43 cellular contexts compared by ENCODE assay signal in genomic region chrX:151742311-151742710, GRCh38. TPM values are rescaled to one million over a fixed set of nuclear protein-coding genes. Genes with fewer than 3 reads are reported as not detected.
"Had no signal": no experiment of that assay in that cellular context is flagged by ENCODE, and none has a peak within 500 bp of the region (broad histone marks: within the 10 kb centered on the region; RNA-seq: fewer than 3 reads in every experiment).

No MANE protein-coding gene starts in this region.

- H3K4me1 Mint-ChIP-seq: activated naive CD4-positive, alpha-beta T cell treated with anti-CD3 and anti-CD28 coated beads, Interleukin-2, amount 10 ng/mL, durations not matched to agents 7 days and 5 days; activated naive CD4-positive, alpha-beta T cell treated with anti-CD3 and anti-CD28 coated beads, Interleukin-2, amount 50 U/mL, for 24 hours; activated naive CD8-positive, alpha-beta T cell treated with anti-CD3 and anti-CD28 coated beads for 36 hours; activated naive CD8-positive, alpha-beta T cell treated with anti-CD3 and anti-CD28 coated beads, Interleukin-2, amount 10 ng/mL, durations not matched to agents 7 days and 5 days; activated naive CD8-positive, alpha-beta T cell treated with anti-CD3 and anti-CD28 coated beads, Interleukin-2, amount 50 U/mL, for 24 hours; activated T-helper 17 cell treated with anti-CD3 and anti-CD28 coated beads, Interleukin-2, amount 50 U/mL, for 72 hours; brain; central memory CD8-positive, alpha-beta T cell had no signal

- H3K4me3 Mint-ChIP-seq: activated naive CD4-positive, alpha-beta T cell treated with anti-CD3 and anti-CD28 coated beads for 36 hours; activated naive CD4-positive, alpha-beta T cell treated with anti-CD3 and anti-CD28 coated beads, Interleukin-2, amount 10 ng/mL, durations not matched to agents 7 days and 5 days; activated naive CD4-positive, alpha-beta T cell treated with anti-CD3 and anti-CD28 coated beads, Interleukin-2, amount 50 U/mL, for 24 hours; activated naive CD8-positive, alpha-beta T cell; activated naive CD8-positive, alpha-beta T cell treated with anti-CD3 and anti-CD28 coated beads for 36 hours; activated naive CD8-positive, alpha-beta T cell treated with anti-CD3 and anti-CD28 coated beads, Interleukin-2, amount 10 ng/mL, durations not matched to agents 7 days and 5 days; activated naive CD8-positive, alpha-beta T cell treated with anti-CD3 and anti-CD28 coated beads, Interleukin-2, amount 50 U/mL, for 24 hours; activated T-cell treated with anti-CD3 and anti-CD28 coated beads, Interleukin-2, amount 50 U/mL, for 24 hours; activated T-cell treated with anti-CD3 and anti-CD28 coated beads, Interleukin-2, amount 50 U/mL, for 4 hours; activated T-cell treated with anti-CD3 and anti-CD28 coated beads, Interleukin-2, amount 50 U/mL, for 72 hours; activated T-helper 1 cell treated with anti-CD3 and anti-CD28 coated beads, Interleukin-12 subunit alpha, Interleukin-12 subunit beta, Interleukin-2, Interleukin-4 antibody, amounts not matched to agents 30 ng/mL and 10 ng/mL and 1 ng/mL, durations not matched to agents 14 hours and 24 hours and 36 hours; activated T-helper 17 cell treated with anti-CD3 and anti-CD28 coated beads, Interleukin-2, amount 50 U/mL, for 72 hours; brain; central memory CD8-positive, alpha-beta T cell had no signal

- H3K9me3 Mint-ChIP-seq: activated naive CD4-positive, alpha-beta T cell treated with anti-CD3 and anti-CD28 coated beads for 36 hours; activated naive CD4-positive, alpha-beta T cell treated with anti-CD3 and anti-CD28 coated beads, Interleukin-2, amount 10 ng/mL, durations not matched to agents 7 days and 5 days; activated naive CD4-positive, alpha-beta T cell treated with anti-CD3 and anti-CD28 coated beads, Interleukin-2, amount 50 U/mL, for 24 hours; activated naive CD4-positive, alpha-beta T cell treated with anti-CD3 and anti-CD28 coated beads, Interleukin-2, amount 50 U/mL, for 72 hours; activated naive CD8-positive, alpha-beta T cell treated with anti-CD3 and anti-CD28 coated beads for 36 hours; activated naive CD8-positive, alpha-beta T cell treated with anti-CD3 and anti-CD28 coated beads, Interleukin-2, amount 10 ng/mL, durations not matched to agents 7 days and 5 days; activated naive CD8-positive, alpha-beta T cell treated with anti-CD3 and anti-CD28 coated beads, Interleukin-2, amount 50 U/mL, for 24 hours; activated T-cell treated with anti-CD3 and anti-CD28 coated beads, Interleukin-2, amount 50 U/mL, for 24 hours; activated T-cell treated with anti-CD3 and anti-CD28 coated beads, Interleukin-2, amount 50 U/mL, for 4 hours; activated T-cell treated with anti-CD3 and anti-CD28 coated beads, Interleukin-2, amount 50 U/mL, for 72 hours; activated T-helper 1 cell treated with anti-CD3 and anti-CD28 coated beads, Interleukin-12 subunit alpha, Interleukin-12 subunit beta, Interleukin-2, Interleukin-4 antibody, amounts not matched to agents 30 ng/mL and 10 ng/mL and 1 ng/mL, durations not matched to agents 14 hours and 24 hours and 36 hours; activated T-helper 17 cell treated with anti-CD3 and anti-CD28 coated beads, Interleukin-2, amount 50 U/mL, for 72 hours; activated T-helper 2 cell treated with anti-CD3 and anti-CD28 coated beads, Interferon-gamma antibody, Interleukin-2, Interleukin-4, amounts not matched to agents 10 μg/mL and 5 μg/mL and 100 μg/mL, durations not matched to agents 14 hours and 24 hours and 36 hours; central memory CD8-positive, alpha-beta T cell had no signal

- H3K4me1 ChIP-seq: adrenal gland, ascending aorta, body of pancreas, breast epithelium had no signal

- ATAC-seq: activated naive CD4-positive, alpha-beta T cell treated with anti-CD3 and anti-CD28 coated beads, Interleukin-2, amount 50 U/mL, for 72 hours; activated naive CD8-positive, alpha-beta T cell treated with anti-CD3 and anti-CD28 coated beads, Interleukin-2, amount 50 U/mL, for 24 hours; activated T-cell treated with anti-CD3 and anti-CD28 coated beads, Interleukin-2, amount 50 U/mL, for 4 hours; activated T-cell treated with anti-CD3 and anti-CD28 coated beads, Interleukin-2, amount 50 U/mL, for 72 hours; activated T-helper 17 cell treated with anti-CD3 and anti-CD28 coated beads, Interleukin-2, amount 50 U/mL, for 72 hours; body of pancreas had no signal

- H3K27me3 ChIP-seq: adrenal gland, ascending aorta, body of pancreas, brain microvascular endothelial cell, cardiac muscle cell had no signal

- H3K36me3 ChIP-seq: adrenal gland, ascending aorta, brain microvascular endothelial cell, breast epithelium, cardiac muscle cell had no signal

- H3K4me3 ChIP-seq: adrenal gland, ascending aorta, body of pancreas, breast epithelium, cardiac muscle cell had no signal

- H3K27ac ChIP-seq: adrenal gland, ascending aorta, body of pancreas, brain microvascular endothelial cell, breast epithelium, cardiac muscle cell had no signal

- DNase-seq: activated effector memory CD4-positive, alpha-beta T cell treated with anti-CD3 and anti-CD28 coated beads, Interleukin-2, amount 50 U/mL, for 16 hours; activated effector memory CD4-positive, alpha-beta T cell treated with Interleukin-2 at 50 U/mL for 16 hours; activated gamma-delta T cell; activated gamma-delta T cell treated with Interleukin-2 at 50 U/mL for 16 hours; activated naive CD4-positive, alpha-beta T cell; activated naive CD4-positive, alpha-beta T cell treated with anti-CD3 and anti-CD28 coated beads for 36 hours; activated naive CD4-positive, alpha-beta T cell treated with anti-CD3 and anti-CD28 coated beads, Interleukin-2, amount 10 ng/mL, durations not matched to agents 7 days and 5 days; activated naive CD4-positive, alpha-beta T cell treated with anti-CD3 and anti-CD28 coated beads, Interleukin-2, amount 50 U/mL, for 16 hours; activated naive CD4-positive, alpha-beta T cell treated with Interleukin-2 at 50 U/mL for 16 hours; activated naive CD8-positive, alpha-beta T cell treated with anti-CD3 and anti-CD28 coated beads for 36 hours; activated naive CD8-positive, alpha-beta T cell treated with anti-CD3 and anti-CD28 coated beads, Interleukin-2, amount 10 ng/mL, durations not matched to agents 7 days and 5 days; activated naive CD8-positive, alpha-beta T cell treated with anti-CD3 and anti-CD28 coated beads, Interleukin-2, amount 50 U/mL, for 24 hours; activated T-cell treated with anti-CD3 and anti-CD28 coated beads for 4 hours; activated T-cell treated with anti-CD3 and anti-CD28 coated beads, Interleukin-2, amount 50 U/mL, for 1 hour; activated T-cell treated with anti-CD3 and anti-CD28 coated beads, Interleukin-2, amount 50 U/mL, for 24 hours; activated T-cell treated with anti-CD3 and anti-CD28 coated beads, Interleukin-2, amount 50 U/mL, for 4 hours; activated T-cell treated with anti-CD3 and anti-CD28 coated beads, Interleukin-2, amount 50 U/mL, for 48 hours; activated T-cell treated with anti-CD3 and anti-CD28 coated beads, Interleukin-2, amount 50 U/mL, for 72 hours; adrenal gland; amniotic stem cell; amygdala; anterior cingulate cortex; aorta; body of pancreas; brain microvascular endothelial cell; caudate nucleus; central memory CD4-positive, alpha-beta T cell; cerebellar nuclear complex had no signal

- FAIRE-seq: bronchial epithelial cell had no signal

- H3K27ac Mint-ChIP-seq: activated naive CD4-positive, alpha-beta T cell treated with anti-CD3 and anti-CD28 coated beads for 36 hours; activated naive CD4-positive, alpha-beta T cell treated with anti-CD3 and anti-CD28 coated beads, Interleukin-2, amount 10 ng/mL, durations not matched to agents 7 days and 5 days; activated naive CD4-positive, alpha-beta T cell treated with anti-CD3 and anti-CD28 coated beads, Interleukin-2, amount 50 U/mL, for 24 hours; activated naive CD4-positive, alpha-beta T cell treated with anti-CD3 and anti-CD28 coated beads, Interleukin-2, amount 50 U/mL, for 72 hours; activated naive CD8-positive, alpha-beta T cell; activated naive CD8-positive, alpha-beta T cell treated with anti-CD3 and anti-CD28 coated beads for 36 hours; activated naive CD8-positive, alpha-beta T cell treated with anti-CD3 and anti-CD28 coated beads, Interleukin-2, amount 10 ng/mL, durations not matched to agents 7 days and 5 days; activated naive CD8-positive, alpha-beta T cell treated with anti-CD3 and anti-CD28 coated beads, Interleukin-2, amount 50 U/mL, for 24 hours; activated T-cell treated with anti-CD3 and anti-CD28 coated beads, Interleukin-2, amount 50 U/mL, for 24 hours; activated T-cell treated with anti-CD3 and anti-CD28 coated beads, Interleukin-2, amount 50 U/mL, for 72 hours; activated T-helper 1 cell treated with anti-CD3 and anti-CD28 coated beads, Interleukin-12 subunit alpha, Interleukin-12 subunit beta, Interleukin-2, Interleukin-4 antibody, amounts not matched to agents 30 ng/mL and 10 ng/mL and 1 ng/mL, durations not matched to agents 14 hours and 24 hours and 36 hours; activated T-helper 17 cell treated with anti-CD3 and anti-CD28 coated beads, Interleukin-2, amount 50 U/mL, for 72 hours; activated T-helper 2 cell treated with anti-CD3 and anti-CD28 coated beads, Interferon-gamma antibody, Interleukin-2, Interleukin-4, amounts not matched to agents 10 μg/mL and 5 μg/mL and 100 μg/mL, durations not matched to agents 14 hours and 24 hours and 36 hours; brain had no signal

- H3K36me3 Mint-ChIP-seq: activated naive CD4-positive, alpha-beta T cell treated with anti-CD3 and anti-CD28 coated beads, Interleukin-2, amount 10 ng/mL, durations not matched to agents 7 days and 5 days; activated naive CD4-positive, alpha-beta T cell treated with anti-CD3 and anti-CD28 coated beads, Interleukin-2, amount 50 U/mL, for 24 hours; activated naive CD4-positive, alpha-beta T cell treated with anti-CD3 and anti-CD28 coated beads, Interleukin-2, amount 50 U/mL, for 72 hours; activated naive CD8-positive, alpha-beta T cell; activated naive CD8-positive, alpha-beta T cell treated with anti-CD3 and anti-CD28 coated beads for 36 hours; activated naive CD8-positive, alpha-beta T cell treated with anti-CD3 and anti-CD28 coated beads, Interleukin-2, amount 10 ng/mL, durations not matched to agents 7 days and 5 days; brain had no signal

- H3K27me3 Mint-ChIP-seq: activated naive CD4-positive, alpha-beta T cell treated with anti-CD3 and anti-CD28 coated beads, Interleukin-2, amount 10 ng/mL, durations not matched to agents 7 days and 5 days; activated naive CD8-positive, alpha-beta T cell; activated naive CD8-positive, alpha-beta T cell treated with anti-CD3 and anti-CD28 coated beads for 36 hours; activated naive CD8-positive, alpha-beta T cell treated with anti-CD3 and anti-CD28 coated beads, Interleukin-2, amount 10 ng/mL, durations not matched to agents 7 days and 5 days; activated T-helper 17 cell treated with anti-CD3 and anti-CD28 coated beads, Interleukin-2, amount 50 U/mL, for 72 hours; central memory CD8-positive, alpha-beta T cell had no signal

- H3K9me3 ChIP-seq: adrenal gland, ascending aorta, body of pancreas, breast epithelium had no signal

RNA-seq across cellular contexts. Expression of gene CNGA2, which starts 7.8 kb away (rescaled TPM):
- total RNA-seq: activated naive CD4-positive, alpha-beta T cell treated with anti-CD3 and anti-CD28 coated beads for 36 hours; activated naive CD4-positive, alpha-beta T cell treated with anti-CD3 and anti-CD28 coated beads, Interleukin-2, amount 50 U/mL, for 72 hours; activated naive CD8-positive, alpha-beta T cell treated with anti-CD3 and anti-CD28 coated beads for 36 hours; activated naive CD8-positive, alpha-beta T cell treated with anti-CD3 and anti-CD28 coated beads, Interleukin-2, amount 10 ng/mL, durations not matched to agents 7 days and 5 days; activated T-cell treated with anti-CD3 and anti-CD28 coated beads, Interleukin-2, amount 50 U/mL, for 4 hours; activated T-cell treated with anti-CD3 and anti-CD28 coated beads, Interleukin-2, amount 50 U/mL, for 72 hours; activated T-helper 1 cell treated with anti-CD3 and anti-CD28 coated beads, Interleukin-12 subunit alpha, Interleukin-12 subunit beta, Interleukin-2, Interleukin-4 antibody, amounts not matched to agents 30 ng/mL and 10 ng/mL and 1 ng/mL, durations not matched to agents 14 hours and 24 hours and 36 hours; activated T-helper 17 cell treated with anti-CD3 and anti-CD28 coated beads, Interleukin-2, amount 50 U/mL, for 72 hours; activated T-helper 2 cell treated with anti-CD3 and anti-CD28 coated beads, Interferon-gamma antibody, Interleukin-2, Interleukin-4, amounts not matched to agents 10 μg/mL and 5 μg/mL and 100 μg/mL, durations not matched to agents 14 hours and 24 hours and 36 hours; adrenal gland; aorta; ascending aorta; body of pancreas; breast epithelium; bronchial epithelial cell; cardiac muscle cell; cardiac septum; cerebellum had no signal
- polyA plus RNA-seq: adipose tissue, adrenal gland, aorta, cardiac muscle cell had no signal

RNA-seq across cellular contexts. Expression of gene FATE1, which starts 26.5 kb away (rescaled TPM):
- total RNA-seq: activated naive CD4-positive, alpha-beta T cell treated with anti-CD3 and anti-CD28 coated beads for 36 hours; activated naive CD4-positive, alpha-beta T cell treated with anti-CD3 and anti-CD28 coated beads, Interleukin-2, amount 50 U/mL, for 72 hours; activated naive CD8-positive, alpha-beta T cell treated with anti-CD3 and anti-CD28 coated beads for 36 hours; activated naive CD8-positive, alpha-beta T cell treated with anti-CD3 and anti-CD28 coated beads, Interleukin-2, amount 10 ng/mL, durations not matched to agents 7 days and 5 days; activated T-cell treated with anti-CD3 and anti-CD28 coated beads, Interleukin-2, amount 50 U/mL, for 4 hours; activated T-cell treated with anti-CD3 and anti-CD28 coated beads, Interleukin-2, amount 50 U/mL, for 72 hours; activated T-helper 1 cell treated with anti-CD3 and anti-CD28 coated beads, Interleukin-12 subunit alpha, Interleukin-12 subunit beta, Interleukin-2, Interleukin-4 antibody, amounts not matched to agents 30 ng/mL and 10 ng/mL and 1 ng/mL, durations not matched to agents 14 hours and 24 hours and 36 hours; activated T-helper 17 cell treated with anti-CD3 and anti-CD28 coated beads, Interleukin-2, amount 50 U/mL, for 72 hours; activated T-helper 2 cell treated with anti-CD3 and anti-CD28 coated beads, Interferon-gamma antibody, Interleukin-2, Interleukin-4, amounts not matched to agents 10 μg/mL and 5 μg/mL and 100 μg/mL, durations not matched to agents 14 hours and 24 hours and 36 hours; aorta; ascending aorta; body of pancreas; breast epithelium; bronchial epithelial cell; cerebellum had no signal
- polyA plus RNA-seq: aorta, cardiac muscle cell had no signal

RNA-seq across cellular contexts. Expression of gene PRRG3, which starts 47.1 kb away (rescaled TPM):
- total RNA-seq: activated naive CD4-positive, alpha-beta T cell treated with anti-CD3 and anti-CD28 coated beads for 36 hours; activated naive CD4-positive, alpha-beta T cell treated with anti-CD3 and anti-CD28 coated beads, Interleukin-2, amount 50 U/mL, for 72 hours; activated naive CD8-positive, alpha-beta T cell treated with anti-CD3 and anti-CD28 coated beads for 36 hours; activated naive CD8-positive, alpha-beta T cell treated with anti-CD3 and anti-CD28 coated beads, Interleukin-2, amount 10 ng/mL, durations not matched to agents 7 days and 5 days; activated T-cell treated with anti-CD3 and anti-CD28 coated beads, Interleukin-2, amount 50 U/mL, for 4 hours; activated T-cell treated with anti-CD3 and anti-CD28 coated beads, Interleukin-2, amount 50 U/mL, for 72 hours; activated T-helper 1 cell treated with anti-CD3 and anti-CD28 coated beads, Interleukin-12 subunit alpha, Interleukin-12 subunit beta, Interleukin-2, Interleukin-4 antibody, amounts not matched to agents 30 ng/mL and 10 ng/mL and 1 ng/mL, durations not matched to agents 14 hours and 24 hours and 36 hours; activated T-helper 17 cell treated with anti-CD3 and anti-CD28 coated beads, Interleukin-2, amount 50 U/mL, for 72 hours; activated T-helper 2 cell treated with anti-CD3 and anti-CD28 coated beads, Interferon-gamma antibody, Interleukin-2, Interleukin-4, amounts not matched to agents 10 μg/mL and 5 μg/mL and 100 μg/mL, durations not matched to agents 14 hours and 24 hours and 36 hours; ascending aorta; bronchial epithelial cell had no signal
- polyA plus RNA-seq: aorta had no signal
